23 cellular contexts compared by ENCODE assay signal in genomic region chr19:5093953-5094718, GRCh38.
DNase-seq lines count a peak whose midpoint lies in the region; ATAC-seq and TF ChIP-seq lines count a peak whose summit lies in the region.
"Had no signal": no experiment of that assay in that cellular context is flagged by ENCODE, and none has a peak within 500 bp of the region (broad histone marks: within the 10 kb centered on the region; RNA-seq: fewer than 3 reads in every experiment).

No MANE protein-coding gene starts in this region.

- no peaks in the 10 kb centered on the region for H3K27me3 Mint-ChIP-seq in naive B cell
- no peaks in the 10 kb centered on the region for H3K27me3 Mint-ChIP-seq in activated T-helper 2 cell treated with anti-CD3 and anti-CD28 coated beads, Interferon-gamma antibody, Interleukin-2, Interleukin-4, amounts not matched to agents 10 μg/mL and 5 μg/mL and 100 μg/mL, durations not matched to agents 14 hours and 24 hours and 36 hours (ENCODE audit: low read depth)
- H3K27me3 Mint-ChIP-seq: CD8-positive, alpha-beta memory T cell; dendritic cell treated with granulocyte-macrophage colony-stimulating factor and Interleukin-4, amounts not matched to agents 40 ng/mL and 50 ng/mL, for 4 days; stimulated activated naive CD8-positive, alpha-beta T cell treated with anti-CD3 and anti-CD28 coated beads, Interleukin-15, amount 100 ng/mL, for 72 hours; type B pancreatic cell had no signal

- WGBS in heart right ventricle, 2 donors: 94 to 95% methylated on average over 26 of the region's 26 CpGs

- intact Hi-C loops in heart right ventricle (cut with DNase I) (loop anchor here in 1 of 10 donors (5.0 kb wide), 1 partner anchor 33 kb away; no protein-coding TSS in a partner anchor), cardiac septum (cut with DNase I) (no loop called here)
- intact Hi-C loops in activated T-helper 2 cell treated with anti-CD3 and anti-CD28 coated beads, Interferon-gamma antibody, Interleukin-2, Interleukin-4, amounts not matched to agents 10 μg/mL and 5 μg/mL and 100 μg/mL, durations not matched to agents 14 hours and 24 hours and 36 hours (cut with micrococcal nuclease): no loop called here

- H3K9me3 ChIP-seq in heart right ventricle (peaks cover 0 to 21% (median 5%) of the 10 kb centered on the region in 11 donors), WERI-Rb-1 (ENCODE audit: severe bottlenecking) (peaks cover 5% of the 10 kb centered on the region)

- peaks cover 0 to 4% (median 4%) of the 10 kb centered on the region in 3 donors for H3K4me1 Mint-ChIP-seq in naive B cell
- no peaks in the 10 kb centered on the region for H3K4me1 Mint-ChIP-seq in stimulated activated effector memory CD8-positive, alpha-beta T cell treated with anti-CD3 and anti-CD28 coated beads, Interleukin-12 subunit alpha, Interleukin-12 subunit beta, amount 100 ng/mL, for 72 hours
- no peaks in the 10 kb centered on the region for H3K4me1 Mint-ChIP-seq in activated T-helper 2 cell treated with anti-CD3 and anti-CD28 coated beads, Interferon-gamma antibody, Interleukin-2, Interleukin-4, amounts not matched to agents 10 μg/mL and 5 μg/mL and 100 μg/mL, durations not matched to agents 14 hours and 24 hours and 36 hours (ENCODE audit: low read depth)
- H3K4me1 Mint-ChIP-seq: CD8-positive, alpha-beta memory T cell; stimulated activated naive CD8-positive, alpha-beta T cell treated with anti-CD3 and anti-CD28 coated beads, Interleukin-15, amount 100 ng/mL, for 72 hours had no signal

- peak overlapping the region in 5 of 6 donors; percentile 50 to 84 (median 70) for H3K27ac Mint-ChIP-seq in naive B cell
- H3K27ac Mint-ChIP-seq in stimulated activated effector memory CD8-positive, alpha-beta T cell treated with anti-CD3 and anti-CD28 coated beads, Interleukin-12 subunit alpha, Interleukin-12 subunit beta, amount 100 ng/mL, for 72 hours: peak overlapping the region; percentile 37
- no peak overlapping the region for H3K27ac Mint-ChIP-seq in activated T-helper 2 cell treated with anti-CD3 and anti-CD28 coated beads, Interferon-gamma antibody, Interleukin-2, Interleukin-4, amounts not matched to agents 10 μg/mL and 5 μg/mL and 100 μg/mL, durations not matched to agents 14 hours and 24 hours and 36 hours
- H3K27ac Mint-ChIP-seq: dendritic cell treated with granulocyte-macrophage colony-stimulating factor and Interleukin-4, amounts not matched to agents 40 ng/mL and 50 ng/mL, for 4 days; stimulated activated naive CD8-positive, alpha-beta T cell treated with anti-CD3 and anti-CD28 coated beads, Interleukin-15, amount 100 ng/mL, for 72 hours had no signal

- peaks cover 0 to 37% (median 9%) of the 10 kb centered on the region in 9 donors for H3K36me3 ChIP-seq in heart right ventricle
- H3K36me3 ChIP-seq in WERI-Rb-1: peaks cover 24% of the 10 kb centered on the region

- peaks cover 12% of the 10 kb centered on the region in 2 donors for H3K36me3 Mint-ChIP-seq in naive B cell
- H3K36me3 Mint-ChIP-seq in stimulated activated effector memory CD8-positive, alpha-beta T cell treated with anti-CD3 and anti-CD28 coated beads, Interleukin-12 subunit alpha, Interleukin-12 subunit beta, amount 100 ng/mL, for 72 hours: peaks cover 15% of the 10 kb centered on the region
- peaks cover 55% of the 10 kb centered on the region for H3K36me3 Mint-ChIP-seq in activated T-helper 2 cell treated with anti-CD3 and anti-CD28 coated beads, Interferon-gamma antibody, Interleukin-2, Interleukin-4, amounts not matched to agents 10 μg/mL and 5 μg/mL and 100 μg/mL, durations not matched to agents 14 hours and 24 hours and 36 hours (ENCODE audit: low read depth)

- ATAC-seq in heart right ventricle (peak in 1 of 8 donors; percentile 1), naive B cell (ENCODE audit: low read depth in 2 of 2) (no peak), GM19324 (IDR thresholded peaks at IDR 0.05; ENCODE audit: low FRiP score, unreplicated experiment) (no peak)
- no peak for ATAC-seq in stimulated activated effector memory CD8-positive, alpha-beta T cell treated with anti-CD3 and anti-CD28 coated beads, Interleukin-12 subunit alpha, Interleukin-12 subunit beta, amount 100 ng/mL, for 72 hours
- ATAC-seq: GM12878; stimulated activated naive CD8-positive, alpha-beta T cell treated with anti-CD3 and anti-CD28 coated beads, Interleukin-15, amount 100 ng/mL, for 72 hours had no signal

- H3K27me3 ChIP-seq in heart right ventricle (no peaks in the 10 kb centered on the region), WERI-Rb-1 (ENCODE audit: insufficient read depth, low read depth, severe bottlenecking) (no peaks in the 10 kb centered on the region)

- H3K4me3 Mint-ChIP-seq in naive B cell: peak overlapping the region in 1 of 8 donors; percentile 52
- no peak overlapping the region for H3K4me3 Mint-ChIP-seq in stimulated activated effector memory CD8-positive, alpha-beta T cell treated with anti-CD3 and anti-CD28 coated beads, Interleukin-12 subunit alpha, Interleukin-12 subunit beta, amount 100 ng/mL, for 72 hours
- no peak overlapping the region for H3K4me3 Mint-ChIP-seq in activated T-helper 2 cell treated with anti-CD3 and anti-CD28 coated beads, Interferon-gamma antibody, Interleukin-2, Interleukin-4, amounts not matched to agents 10 μg/mL and 5 μg/mL and 100 μg/mL, durations not matched to agents 14 hours and 24 hours and 36 hours (ENCODE audit: low read depth)
- H3K4me3 Mint-ChIP-seq: CD8-positive, alpha-beta memory T cell; dendritic cell treated with granulocyte-macrophage colony-stimulating factor and Interleukin-4, amounts not matched to agents 40 ng/mL and 50 ng/mL, for 4 days; stimulated activated naive CD8-positive, alpha-beta T cell treated with anti-CD3 and anti-CD28 coated beads, Interleukin-15, amount 100 ng/mL, for 72 hours; type B pancreatic cell had no signal

- peaks cover 0 to 10% (median 7%) of the 10 kb centered on the region in 7 donors for H3K9me3 Mint-ChIP-seq in naive B cell
- no peaks in the 10 kb centered on the region for H3K9me3 Mint-ChIP-seq in stimulated activated effector memory CD8-positive, alpha-beta T cell treated with anti-CD3 and anti-CD28 coated beads, Interleukin-12 subunit alpha, Interleukin-12 subunit beta, amount 100 ng/mL, for 72 hours
- peaks cover 23% of the 10 kb centered on the region for H3K9me3 Mint-ChIP-seq in activated T-helper 2 cell treated with anti-CD3 and anti-CD28 coated beads, Interferon-gamma antibody, Interleukin-2, Interleukin-4, amounts not matched to agents 10 μg/mL and 5 μg/mL and 100 μg/mL, durations not matched to agents 14 hours and 24 hours and 36 hours
- H3K9me3 Mint-ChIP-seq: type B pancreatic cell had no signal

- DNase-seq in heart right ventricle: no peak
- no peak for DNase-seq in cardiac septum (ENCODE audit: low spot score)
- DNase-seq in WERI-Rb-1: peak; percentile 43
- DNase-seq in naive B cell: no peak
- no peak for DNase-seq in stimulated activated effector memory CD8-positive, alpha-beta T cell treated with anti-CD3 and anti-CD28 coated beads, Interleukin-12 subunit alpha, Interleukin-12 subunit beta, amount 100 ng/mL, for 72 hours (ENCODE audit: low spot score in 2 of 2)
- DNase-seq in activated T-helper 2 cell treated with anti-CD3 and anti-CD28 coated beads, Interferon-gamma antibody, Interleukin-2, Interleukin-4, amounts not matched to agents 10 μg/mL and 5 μg/mL and 100 μg/mL, durations not matched to agents 14 hours and 24 hours and 36 hours (ENCODE audit: low spot score): no peak
- no peak for DNase-seq in activated CD8-positive, alpha-beta memory T cell treated with anti-CD3 and anti-CD28 coated beads, Interleukin-2, amount 50 U/mL, for 4 hours
- DNase-seq: activated CD4-positive, alpha-beta T cell treated with anti-CD3 and anti-CD28 coated beads, Interleukin-2, amount 50 U/mL, for 1 hour; activated effector memory CD4-positive, alpha-beta T cell treated with Interleukin-2 at 50 U/mL for 16 hours; CD8-positive, alpha-beta memory T cell; DMS79; GM23248; hippocampal formation; islet precursor cell; NCI-H187; NK-92 treated with Interleukin-12 subunit alpha and Interleukin-12 subunit beta, amount 100 ng/mL, for 24 hours; stimulated activated CD4-positive, alpha-beta T cell treated with anti-CD3 and anti-CD28 coated beads, Interleukin-4, amount 100 ng/mL, for 1 hour; stimulated activated naive CD8-positive, alpha-beta T cell treated with anti-CD3 and anti-CD28 coated beads, Interleukin-15, amount 100 ng/mL, for 72 hours had no signal

- TF ChIP-seq CTCF in heart right ventricle (IDR thresholded peaks at IDR 0.05) (no peak), WERI-Rb-1 (IDR thresholded peaks at IDR 0.05; ENCODE audit: low read depth, low read length) (no peak)

- H3K4me3 ChIP-seq in heart right ventricle (no peak overlapping the region), WERI-Rb-1 (ENCODE audit: low read depth, low read length) (no peak overlapping the region)
- H3K4me3 ChIP-seq: GM12878, GM23248 had no signal

- peaks cover 29 to 39% (median 35%) of the 10 kb centered on the region in 9 donors for H3K4me1 ChIP-seq in heart right ventricle

- H3K27ac ChIP-seq in heart right ventricle (peak overlapping the region in 8 of 10 donors; percentile 61 to 88 (median 70)), WERI-Rb-1 (peak overlapping the region; percentile 93)
- H3K27ac ChIP-seq: epithelial cell of prostate, GM23248 had no signal
